Comparison of ENCODE assay signal across 21 cellular contexts in the genomic region with DNA sequence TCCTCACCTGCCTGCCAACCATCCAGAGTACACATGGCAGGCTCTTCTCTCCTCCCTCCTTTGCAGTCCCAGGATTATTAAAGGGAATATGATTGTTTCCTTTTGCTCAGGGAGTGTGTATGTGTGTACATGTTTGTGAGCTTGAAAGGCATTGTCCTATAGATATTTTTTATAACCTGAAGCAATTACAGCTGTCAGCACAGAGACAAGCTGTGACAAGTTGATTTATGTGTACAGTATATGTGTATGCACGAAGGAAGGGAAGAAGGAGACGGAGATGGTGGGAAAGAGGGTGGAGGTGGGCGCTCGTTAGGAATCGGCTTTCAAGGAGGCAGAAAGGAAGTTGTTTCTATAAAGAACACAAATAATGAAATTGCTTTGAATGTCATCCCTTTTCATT.
"Had no signal": no experiment of that assay in that cellular context is flagged by ENCODE, and none has a peak within 500 bp of the region (broad histone marks: within the 10 kb centered on the region; RNA-seq: fewer than 3 reads in every experiment).

No MANE protein-coding gene starts in this region.

- H3K27ac ChIP-seq: cardiac muscle cell, gastrocnemius medialis, left ventricle myocardium inferior, pancreas, upper lobe of left lung had no signal

- H3K4me1 ChIP-seq: gastrocnemius medialis, pancreas had no signal

- H3K9me3 ChIP-seq: gastrocnemius medialis, left ventricle myocardium inferior, pancreas, upper lobe of left lung had no signal

- H3K36me3 ChIP-seq: cardiac muscle cell, gastrocnemius medialis, left ventricle myocardium inferior, pancreas, upper lobe of left lung had no signal

- ATAC-seq: activated CD4-positive, alpha-beta T cell treated with anti-CD3 and anti-CD28 coated beads for 36 hours; activated T-cell treated with anti-CD3 and anti-CD28 coated beads, Interleukin-2, amount 50 U/mL, for 4 hours; esophagus mucosa; gastrocnemius medialis; natural killer cell treated with Interleukin-12 subunit alpha and Interleukin-12 subunit beta and Interleukin-15 and Interleukin-18, amount 100 ng/mL, for 72 hours; pancreas; stimulated activated naive CD8-positive, alpha-beta T cell treated with anti-CD3 and anti-CD28 coated beads, Interleukin-15, Interleukin-2, amounts not matched to agents 100 U/mL and 50 U/mL, for 24 hours had no signal

- DNase-seq: activated B cell treated with CpG ODN at 0.5 μM for 24 hours; activated CD4-positive, alpha-beta T cell treated with anti-CD3 and anti-CD28 coated beads for 36 hours; activated CD4-positive, alpha-beta T cell treated with anti-CD3 and anti-CD28 coated beads, Interleukin-2, amount 50 U/mL, for 4 hours; activated CD8-positive, alpha-beta memory T cell treated with anti-CD3 and anti-CD28 coated beads, Interleukin-2, amount 50 U/mL, for 48 hours; activated naive CD4-positive, alpha-beta T cell; activated naive CD8-positive, alpha-beta T cell treated with anti-CD3 and anti-CD28 coated beads for 36 hours; activated T-cell treated with anti-CD3 and anti-CD28 coated beads, Interleukin-2, amount 50 U/mL, for 4 hours; effector CD4-positive, alpha-beta T cell; gastrocnemius medialis; left ventricle myocardium inferior; mammary epithelial cell; pancreas; right cardiac atrium; stimulated activated CD4-positive, alpha-beta T cell treated with anti-CD3 and anti-CD28 coated beads, Interleukin-12 subunit alpha, Interleukin-12 subunit beta, amount 100 ng/mL, for 4 hours; stimulated activated CD4-positive, alpha-beta T cell treated with anti-CD3 and anti-CD28 coated beads, Interleukin-4, amount 100 ng/mL, for 4 hours; stimulated activated naive CD8-positive, alpha-beta T cell treated with anti-CD3 and anti-CD28 coated beads, Interleukin-15, Interleukin-2, amounts not matched to agents 100 U/mL and 50 U/mL, for 24 hours; T1000; upper lobe of left lung had no signal

- H3K4me3 ChIP-seq: cardiac muscle cell, gastrocnemius medialis, left ventricle myocardium inferior, pancreas, upper lobe of left lung had no signal
